In the genomic region with DNA sequence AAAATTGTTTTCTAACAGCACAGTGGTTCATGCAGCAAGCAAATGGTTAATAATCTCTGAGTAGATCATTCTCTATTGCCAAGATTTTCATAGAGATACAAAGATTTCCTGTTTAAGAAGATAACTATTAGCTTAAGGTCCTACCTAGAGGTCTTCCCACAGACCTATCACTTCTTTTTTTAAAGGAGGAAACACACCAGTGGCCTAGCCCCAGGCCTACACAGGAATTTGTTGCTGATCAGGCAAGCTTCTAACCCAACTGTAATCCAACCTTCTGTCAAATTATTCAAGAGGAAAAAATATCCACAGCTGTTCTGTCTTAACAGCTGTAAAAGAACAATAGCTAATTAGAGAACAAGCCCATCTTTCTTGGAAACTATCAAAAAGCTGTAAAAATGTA, we compare ENCODE assay signal across 15 cellular contexts.
DNase-seq lines count a peak whose midpoint lies in the region; ATAC-seq and TF ChIP-seq lines count a peak whose summit lies in the region.
"Had no signal": no experiment of that assay in that cellular context is flagged by ENCODE, and none has a peak within 500 bp of the region (broad histone marks: within the 10 kb centered on the region; RNA-seq: fewer than 3 reads in every experiment).

No MANE protein-coding gene starts in this region.

- peak overlapping the region; percentile 95 for H3K27ac ChIP-seq in VCaP
- H3K27ac ChIP-seq: adrenal gland, esophagus muscularis mucosa had no signal

- DNase-seq in GM12865 (ENCODE audit: low read depth) (peak; percentile 42), LoVo (ENCODE audit: low spot score) (no peak), NOMO-1 treated with DMSO at 0.1 percent for 48 hours (lab: John Stamatoyannopoulos, UW; ENCODE audit: unreplicated experiment) (no peak), C1 segment of cervical spinal cord (lab: John Stamatoyannopoulos, UW) (no peak), SHP77 (lab: John Stamatoyannopoulos, UW) (no peak)
- DNase-seq: activated T-cell treated with anti-CD3 and anti-CD28 coated beads for 4 hours, adrenal gland, AML-193, cortex of kidney, DMS79, T-helper 1 cell had no signal

- no peak overlapping the region; the same call in 1 of the 2 replicates for H3K4me3 ChIP-seq in GM12865 (ENCODE audit: low read depth, low read length)
- H3K4me3 ChIP-seq: adrenal gland, esophagus muscularis mucosa had no signal

- no peak for TF ChIP-seq CTCF in GM12865 (IDR thresholded peaks at IDR 0.05; ENCODE audit: insufficient read depth, low read depth, low read length, missing control alignments)
- TF ChIP-seq CTCF in VCaP (conservative IDR thresholded peaks at IDR 0.05), result no peak

- peak; percentile 67 for ATAC-seq in GM19467 (IDR thresholded peaks at IDR 0.05; ENCODE audit: unreplicated experiment)
- ATAC-seq in HG03097 (IDR thresholded peaks at IDR 0.05; ENCODE audit: low FRiP score, unreplicated experiment), result peak; percentile 60
